ENCODE assay signal across 18 cellular contexts in the genomic region with DNA sequence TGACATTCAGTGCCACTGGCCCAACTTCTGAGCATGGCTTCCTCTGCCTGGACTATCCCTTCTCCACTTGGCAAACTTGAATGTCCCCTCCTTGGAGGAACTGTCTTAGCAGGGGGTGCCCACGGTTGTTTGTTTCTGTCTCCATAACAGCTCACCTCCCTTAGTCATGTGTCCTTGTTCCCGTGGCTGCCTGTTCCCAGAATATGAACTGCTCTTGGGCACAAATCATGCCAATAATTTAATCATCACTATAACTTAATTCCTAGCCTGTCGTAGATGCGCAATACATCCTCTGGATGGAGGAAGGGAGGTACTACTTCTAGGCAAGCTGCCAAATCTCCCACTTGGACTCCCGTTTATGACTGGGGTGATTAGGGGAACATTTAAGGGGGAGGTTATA.
DNase-seq lines count a peak whose midpoint lies in the region; ATAC-seq and TF ChIP-seq lines count a peak whose summit lies in the region.
"Had no signal": no experiment of that assay in that cellular context is flagged by ENCODE, and none has a peak within 500 bp of the region (broad histone marks: within the 10 kb centered on the region; RNA-seq: fewer than 3 reads in every experiment).

No MANE protein-coding gene starts in this region.

- H3K27me3 Mint-ChIP-seq in nephron progenitor cell (ENCODE audit: low read depth, poor library complexity) (peaks cover 5% of the 10 kb centered on the region), Caco-2 (ENCODE audit: insufficient read depth, unreplicated experiment) (no peaks in the 10 kb centered on the region)

- no peak for TF ChIP-seq CTCF in nephron progenitor cell (IDR thresholded peaks at IDR 0.05)
- TF ChIP-seq CTCF in Caco-2 (IDR thresholded peaks at IDR 0.05; ENCODE audit: insufficient read depth in 1 of 2, low read depth in 1 of 2, low read length in 1 of 2, severe bottlenecking in 1 of 2, unreplicated experiment in 1 of 2): no peak

- H3K27me3 ChIP-seq in GM23248 (replicated peaks; ENCODE audit: insufficient read depth) (no peaks in the 10 kb centered on the region), Caco-2 (replicated peaks; ENCODE audit: control insufficient read depth, insufficient read depth, low read length) (no peaks in the 10 kb centered on the region)
- H3K27me3 ChIP-seq: hepatocyte had no signal

- H3K4me3 ChIP-seq in GM23248 (no peak overlapping the region), Caco-2 (ENCODE audit: low read depth, low read length) (no peak overlapping the region)
- H3K4me3 ChIP-seq: hepatocyte had no signal

- peaks cover 69% of the 10 kb centered on the region for H3K36me3 ChIP-seq in GM23248 (ENCODE audit: low read depth)
- peaks cover 2% of the 10 kb centered on the region; the same call in 1 of the 2 replicates for H3K36me3 ChIP-seq in Caco-2 (ENCODE audit: control insufficient read depth, insufficient read depth, low read length)

- DNase-seq in GM23248: peak; percentile 56
- DNase-seq in NCI-H2227 treated with DMSO at 0.1 percent for 48 hours (lab: John Stamatoyannopoulos, UW): peak; percentile 7
- peak; percentile 63 for DNase-seq in dermis blood vessel endothelial cell
- DNase-seq in nephron progenitor cell: no peak
- no peak for DNase-seq in Caco-2
- DNase-seq: activated CD4-positive, alpha-beta T cell treated with anti-CD3 and anti-CD28 coated beads for 48 hours; activated naive CD4-positive, alpha-beta T cell treated with anti-CD3 and anti-CD28 coated beads, Interleukin-2, amount 50 U/mL, for 16 hours; activated T-cell treated with anti-CD3 and anti-CD28 coated beads for 4 hours; CD4-positive, alpha-beta memory T cell; EL; NCI-H2029; NCI-H82 had no signal

- POLR2A ChIA-PET in Caco-2 (lab: Charles Lee): no interaction called here

- H3K27ac Mint-ChIP-seq in nephron progenitor cell (peak overlapping the region; percentile 17), Caco-2 (ENCODE audit: unreplicated experiment) (no peak overlapping the region)
- H3K27ac Mint-ChIP-seq: CD4-positive, alpha-beta memory T cell; T-helper 2 cell treated with Interferon-gamma antibody and Interleukin-4, amounts not matched to agents 5 μg/mL and 100 μg/mL, for 36 hours had no signal

- intact Hi-C loops in Caco-2 (cut with micrococcal nuclease; ENCODE audit: unreplicated experiment): no loop called here

- no peak overlapping the region for H3K4me3 Mint-ChIP-seq in nephron progenitor cell
- H3K4me3 Mint-ChIP-seq in Caco-2 (ENCODE audit: unreplicated experiment): no peak overlapping the region
- H3K4me3 Mint-ChIP-seq: CD4-positive, alpha-beta memory T cell; central memory CD8-positive, alpha-beta T cell; T-helper 2 cell treated with Interferon-gamma antibody and Interleukin-4, amounts not matched to agents 5 μg/mL and 100 μg/mL, for 36 hours had no signal

- H3K4me1 ChIP-seq in GM23248 (ENCODE audit: insufficient read depth) (peaks cover 8% of the 10 kb centered on the region), Caco-2 (no peaks in the 10 kb centered on the region)

- no peaks in the 10 kb centered on the region for H3K9me3 Mint-ChIP-seq in nephron progenitor cell
- H3K9me3 Mint-ChIP-seq in Caco-2 (ENCODE audit: unreplicated experiment): no peaks in the 10 kb centered on the region
- H3K9me3 Mint-ChIP-seq: CD4-positive, alpha-beta memory T cell; central memory CD8-positive, alpha-beta T cell; T-helper 2 cell treated with Interferon-gamma antibody and Interleukin-4, amounts not matched to agents 5 μg/mL and 100 μg/mL, for 36 hours had no signal

- BruUV-seq in Caco-2 (replicated peaks; lab: Mats Ljungman, UMichigan): no TSS peak

- H3K4me1 Mint-ChIP-seq in nephron progenitor cell (no peaks in the 10 kb centered on the region), Caco-2 (ENCODE audit: low read depth, unreplicated experiment) (no peaks in the 10 kb centered on the region)
- H3K4me1 Mint-ChIP-seq: CD4-positive, alpha-beta memory T cell; central memory CD8-positive, alpha-beta T cell had no signal

- ATAC-seq in HG03432 (IDR thresholded peaks at IDR 0.05; ENCODE audit: unreplicated experiment) (no peak), HG03095 (IDR thresholded peaks at IDR 0.05; ENCODE audit: unreplicated experiment) (no peak)

- H3K9ac ChIP-seq in GM23248: peak overlapping the region; percentile 18; the same call in 1 of the 2 replicates
- H3K9ac ChIP-seq: KMS-11 had no signal

- H3F3A ChIP-seq in GM23248 (ENCODE audit: insufficient read depth): peaks cover 52% of the 10 kb centered on the region

- CTCF ChIA-PET in Caco-2 (lab: Charles Lee): no interaction called here

- 46 to 55% methylated on average over 5 of the region's 5 CpGs for WGBS in GM23248 (ENCODE audit: low coverage in 1 of 2, low lambda C conversion rate in 2 of 2, missing lambda C conversion rate in 2 of 2), 2 experiments

- no peaks in the 10 kb centered on the region for H3K9me2 ChIP-seq in GM23248 (ENCODE audit: insufficient read depth)

- H3K9me3 ChIP-seq in GM23248 (ENCODE audit: low read depth) (no peaks in the 10 kb centered on the region), Caco-2 (no peaks in the 10 kb centered on the region)

- peaks cover 4% of the 10 kb centered on the region; the same call in 1 of the 2 replicates for H4K20me1 ChIP-seq in GM23248 (ENCODE audit: insufficient read depth)

- H3K4me2 ChIP-seq in GM23248 (ENCODE audit: unreplicated experiment): no peak overlapping the region
- H3K4me2 ChIP-seq: hepatocyte, KMS-11 had no signal

- H3K36me3 Mint-ChIP-seq in nephron progenitor cell (ENCODE audit: low read depth): peaks cover 42% of the 10 kb centered on the region
- H3K36me3 Mint-ChIP-seq in Caco-2 (ENCODE audit: insufficient read depth, unreplicated experiment): peaks cover 82% of the 10 kb centered on the region
- H3K36me3 Mint-ChIP-seq: CD4-positive, alpha-beta memory T cell had no signal

- H2AFZ ChIP-seq in GM23248: no peak overlapping the region
- H2AFZ ChIP-seq: hepatocyte had no signal

- no peaks in the 10 kb centered on the region for H3K79me2 ChIP-seq in GM23248 (ENCODE audit: insufficient read depth)
- H3K79me2 ChIP-seq: hepatocyte had no signal

- in situ Hi-C loops in GM23248 (cut with MboI): no loop called here

- H3K27ac ChIP-seq in GM23248: peak overlapping the region; percentile 69
- H3K27ac ChIP-seq: hepatocyte, KMS-11 had no signal

Comparison
In these comparisons a context has a peak if more than half of its experiments do, and no peak if none do; other contexts are left out.
1. DNase-seq: peak in GM23248 (single experiment), NCI-H2227 treated with DMSO at 0.1 percent for 48 hours (single experiment) and dermis blood vessel endothelial cell (single experiment); none in nephron progenitor cell (single experiment) and Caco-2 (0 of 2).